Comparison of ENCODE assay signal across 26 cellular contexts in the genomic region with DNA sequence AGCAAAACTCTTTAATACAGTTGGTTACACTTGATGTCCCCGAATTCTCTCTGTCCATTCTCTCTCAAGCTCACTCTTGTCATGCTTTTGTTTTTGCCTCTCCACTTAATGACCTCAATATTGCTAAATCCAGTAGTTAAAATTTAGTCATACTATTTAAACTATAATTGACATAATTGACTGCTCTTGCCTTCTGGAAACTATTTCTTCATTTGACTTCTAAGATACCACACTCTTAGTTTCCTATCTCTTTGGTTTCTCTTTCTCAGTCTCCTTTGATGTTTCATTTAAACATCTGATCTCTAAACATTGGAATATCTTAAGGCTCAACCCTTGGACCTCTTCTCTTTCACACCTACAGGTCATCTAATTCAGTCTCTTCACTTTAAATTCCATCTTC.
"Had no signal": no experiment of that assay in that cellular context is flagged by ENCODE, and none has a peak within 500 bp of the region (broad histone marks: within the 10 kb centered on the region; RNA-seq: fewer than 3 reads in every experiment).

No MANE protein-coding gene starts in this region.

- H3K36me3 ChIP-seq: esophagus muscularis mucosa, gastroesophageal sphincter, heart left ventricle, right lobe of liver, thoracic aorta, tibial nerve, upper lobe of left lung had no signal

- H3K27ac Mint-ChIP-seq: mesothelial cell of epicardium; naive B cell; natural killer cell treated with Interleukin-12 subunit alpha and Interleukin-12 subunit beta and Interleukin-15 and Interleukin-18, amount 100 ng/mL, for 72 hours; progenitor cell of endocrine pancreas had no signal

- H3K4me1 Mint-ChIP-seq: mesothelial cell of epicardium, naive B cell, neural crest cell had no signal

- H3K9me3 ChIP-seq: esophagus muscularis mucosa, gastroesophageal sphincter, heart left ventricle, mucosa of descending colon, right lobe of liver, thoracic aorta, upper lobe of left lung had no signal

- H3K4me3 Mint-ChIP-seq: mesothelial cell of epicardium; naive B cell; natural killer cell treated with Interleukin-12 subunit alpha and Interleukin-12 subunit beta and Interleukin-15 and Interleukin-18, amount 100 ng/mL, for 72 hours; neural crest cell had no signal

- DNase-seq: dermis blood vessel endothelial cell; effector memory CD4-positive, alpha-beta T cell; foreskin keratinocyte; heart left ventricle; kidney; mesenchymal stem cell; mucosa of descending colon; naive B cell; right lobe of liver; small intestine; stimulated activated CD4-positive, alpha-beta T cell treated with anti-CD3 and anti-CD28 coated beads, Interleukin-15, amount 100 ng/mL, for 24 hours; stimulated activated CD4-positive, alpha-beta T cell treated with anti-CD3 and anti-CD28 coated beads, Interleukin-2, amount 100 ng/mL, for 48 hours; stimulated activated naive CD4-positive, alpha-beta T cell; upper lobe of left lung had no signal

- H3K4me1 ChIP-seq: esophagus muscularis mucosa, foreskin keratinocyte, gastroesophageal sphincter, parathyroid adenoma, right lobe of liver, tibial nerve, upper lobe of left lung had no signal

- ATAC-seq: foreskin keratinocyte; gastroesophageal sphincter; heart left ventricle; left lobe of liver; mucosa of descending colon; natural killer cell treated with Interleukin-12 subunit alpha and Interleukin-12 subunit beta and Interleukin-15 and Interleukin-18, amount 100 ng/mL, for 72 hours; right lobe of liver had no signal

- H3K4me3 ChIP-seq: coronary artery, esophagus muscularis mucosa, gastroesophageal sphincter, heart left ventricle, hepatocyte, mucosa of descending colon, right lobe of liver, thoracic aorta, tibial nerve, upper lobe of left lung had no signal

- H3K36me3 Mint-ChIP-seq: mesothelial cell of epicardium; naive B cell; natural killer cell treated with Interleukin-12 subunit alpha and Interleukin-12 subunit beta and Interleukin-15 and Interleukin-18, amount 100 ng/mL, for 72 hours had no signal

- H3K27me3 ChIP-seq: esophagus muscularis mucosa, gastroesophageal sphincter, heart left ventricle, hepatocyte, right lobe of liver, tibial nerve, upper lobe of left lung had no signal

- H3K27ac ChIP-seq: coronary artery, esophagus muscularis mucosa, foreskin keratinocyte, gastroesophageal sphincter, heart left ventricle, hepatocyte, parathyroid adenoma, right lobe of liver, thoracic aorta, tibial nerve, upper lobe of left lung had no signal
